17 cellular contexts compared by ENCODE assay signal in genomic region chr13:49625392-49626137, GRCh38. TPM values are rescaled to one million over a fixed set of nuclear protein-coding genes. Genes with fewer than 3 reads are reported as not detected.
A peak's percentile ranks its signal among the peaks of the same experiment; 100 is the strongest.
DNase-seq lines count a peak whose midpoint lies in the region; ATAC-seq, FAIRE-seq and TF ChIP-seq lines count a peak whose summit lies in the region.
"Had no signal": no experiment of that assay in that cellular context is flagged by ENCODE, and none has a peak within 500 bp of the region (broad histone marks: within the 10 kb centered on the region; RNA-seq: fewer than 3 reads in every experiment).

No MANE protein-coding gene starts in this region.

- H3K4me3 ChIP-seq in astrocyte (ENCODE audit: insufficient read depth, low read depth, low read length) (no peak overlapping the region), SJCRH30 (no peak overlapping the region)
- H3K4me3 ChIP-seq: GM23248, sigmoid colon, tibial nerve had no signal

- H3K36me3 Mint-ChIP-seq in astrocyte (ENCODE audit: low read depth, unreplicated experiment) (no peaks in the 10 kb centered on the region), endothelial cell (ENCODE audit: low read depth, unreplicated experiment) (no peaks in the 10 kb centered on the region)
- H3K36me3 Mint-ChIP-seq: mesothelial cell of epicardium had no signal

- peak overlapping the region; percentile 43 for H3K27ac Mint-ChIP-seq in astrocyte (ENCODE audit: unreplicated experiment)
- H3K27ac Mint-ChIP-seq in endothelial cell (ENCODE audit: unreplicated experiment), result no peak overlapping the region
- H3K27ac Mint-ChIP-seq: activated T-helper 2 cell treated with anti-CD3 and anti-CD28 coated beads, Interferon-gamma antibody, Interleukin-2, Interleukin-4, amounts not matched to agents 10 μg/mL and 5 μg/mL and 100 μg/mL, durations not matched to agents 14 hours and 24 hours and 36 hours; CD4-positive, alpha-beta T cell; mesothelial cell of epicardium had no signal

- H3K27me3 ChIP-seq in astrocyte (ENCODE audit: insufficient read depth, low read length) (no peaks in the 10 kb centered on the region), SJCRH30 (no peaks in the 10 kb centered on the region)
- H3K27me3 ChIP-seq: sigmoid colon, tibial nerve had no signal

- H2AFZ ChIP-seq in astrocyte (ENCODE audit: low read depth, low read length), result no peak overlapping the region
- H2AFZ ChIP-seq: GM23248 had no signal

- no peaks in the 10 kb centered on the region for H4K20me1 ChIP-seq in astrocyte (ENCODE audit: insufficient read depth, low read length)

- H3K9ac ChIP-seq in astrocyte (ENCODE audit: low read length), result no peak overlapping the region
- H3K9ac ChIP-seq: GM23248, KMS-11 had no signal

- H3K4me2 ChIP-seq in astrocyte (ENCODE audit: low read length), result no peak overlapping the region
- H3K4me2 ChIP-seq: KMS-11 had no signal

- H3K27me3 Mint-ChIP-seq in astrocyte (ENCODE audit: low read depth, unreplicated experiment), result peaks cover 3% of the 10 kb centered on the region
- H3K27me3 Mint-ChIP-seq in endothelial cell (ENCODE audit: unreplicated experiment), result no peaks in the 10 kb centered on the region
- H3K27me3 Mint-ChIP-seq: central memory CD8-positive, alpha-beta T cell had no signal

- no peak for FAIRE-seq in astrocyte (lab: Jason Lieb, UNC)

- H3K79me2 ChIP-seq in astrocyte (ENCODE audit: insufficient read depth, low read length), result no peaks in the 10 kb centered on the region

- intact Hi-C loops in sciatic nerve (cut with DNase I), result no loop called here

- no peak for TF ChIP-seq CTCF in astrocyte (IDR thresholded peaks at IDR 0.05; ENCODE audit: insufficient read depth, low read depth, low read length)
- TF ChIP-seq CTCF in endothelial cell (IDR thresholded peaks at IDR 0.05; ENCODE audit: unreplicated experiment), result no peak

- peak; percentile 66 for ATAC-seq in sciatic nerve
- ATAC-seq in GM21367 (IDR thresholded peaks at IDR 0.05; ENCODE audit: unreplicated experiment), result no peak

- H3K9me3 ChIP-seq in astrocyte (ENCODE audit: insufficient read depth, low read depth, low read length) (no peaks in the 10 kb centered on the region), SJCRH30 (replicated peaks) (no peaks in the 10 kb centered on the region)
- H3K9me3 ChIP-seq: sigmoid colon, tibial nerve had no signal

- H3K9me3 Mint-ChIP-seq in astrocyte (ENCODE audit: unreplicated experiment) (no peaks in the 10 kb centered on the region), endothelial cell (ENCODE audit: unreplicated experiment) (no peaks in the 10 kb centered on the region)
- H3K9me3 Mint-ChIP-seq: activated T-helper 2 cell treated with anti-CD3 and anti-CD28 coated beads, Interferon-gamma antibody, Interleukin-2, Interleukin-4, amounts not matched to agents 10 μg/mL and 5 μg/mL and 100 μg/mL, durations not matched to agents 14 hours and 24 hours and 36 hours; CD4-positive, alpha-beta T cell; central memory CD8-positive, alpha-beta T cell; mesothelial cell of epicardium had no signal

- no peak overlapping the region for H3K27ac ChIP-seq in astrocyte (ENCODE audit: low read depth, low read length)
- H3K27ac ChIP-seq in SJCRH30, result no peak overlapping the region
- H3K27ac ChIP-seq: GM23248, KMS-11, sigmoid colon had no signal

- DNase-seq in H4 (ENCODE audit: low spot score), result peak; percentile 8
- DNase-seq in astrocyte (ENCODE audit: low read depth), result no peak
- peak; percentile 37 for DNase-seq in kidney tubule cell (ENCODE audit: low spot score)
- peak; percentile 68 for DNase-seq in sciatic nerve (ENCODE audit: low spot score)
- no peak for DNase-seq in activated CD4-positive, CD25-positive, alpha-beta regulatory T cell (lab: John Stamatoyannopoulos, UW)
- no peak for DNase-seq in endothelial cell (ENCODE audit: low spot score)
- DNase-seq in SJCRH30, result no peak
- DNase-seq: activated CD4-positive, alpha-beta T cell treated with anti-CD3 and anti-CD28 coated beads for 1 hour; CD4-positive, alpha-beta T cell; sigmoid colon had no signal

- H3K4me1 ChIP-seq in astrocyte (ENCODE audit: insufficient read depth, low read length) (peaks cover 14% of the 10 kb centered on the region), SJCRH30 (no peaks in the 10 kb centered on the region)
- H3K4me1 ChIP-seq: sigmoid colon had no signal

- H3K4me1 Mint-ChIP-seq in astrocyte (ENCODE audit: low read depth, unreplicated experiment) (peaks cover 12% of the 10 kb centered on the region), endothelial cell (ENCODE audit: unreplicated experiment) (peaks cover 27% of the 10 kb centered on the region)

- no peak overlapping the region for H3K4me3 Mint-ChIP-seq in astrocyte (ENCODE audit: unreplicated experiment)
- no peak overlapping the region for H3K4me3 Mint-ChIP-seq in endothelial cell (ENCODE audit: unreplicated experiment)
- H3K4me3 Mint-ChIP-seq: CD4-positive, alpha-beta T cell; central memory CD8-positive, alpha-beta T cell; mesothelial cell of epicardium had no signal

- H3K36me3 ChIP-seq in astrocyte (ENCODE audit: insufficient read depth, low read length), result no peaks in the 10 kb centered on the region
- no peaks in the 10 kb centered on the region for H3K36me3 ChIP-seq in SJCRH30
- H3K36me3 ChIP-seq: sigmoid colon, tibial nerve had no signal

RNA-seq across cellular contexts. Expression of gene ARL11, which starts 2.7 kb away (rescaled TPM):
- not detected in 2 replicates for total RNA-seq in H4 (2014; rRNA removed; shearing (Covaris generic))
- not detected in 2 replicates for total RNA-seq in astrocyte
- 1.1 TPM for total RNA-seq in sciatic nerve
- total RNA-seq in endothelial cell (ENCODE audit: unreplicated experiment), result 1.4 TPM
- total RNA-seq in SJCRH30 (2014; rRNA removed; shearing (Covaris generic)), result 0.08 TPM in 1 of 2 replicates, not detected in the other
- total RNA-seq: GM23248 had no signal

RNA-seq across cellular contexts. Expression of gene RCBTB1, which starts 40.2 kb away (rescaled TPM):
- 8.4 and 10.8 TPM in 2 replicates for total RNA-seq in H4 (2014; rRNA removed; shearing (Covaris generic))
- total RNA-seq in astrocyte (16.1 and 16.3 TPM in 2 replicates), sciatic nerve (18.9 TPM), endothelial cell (ENCODE audit: unreplicated experiment) (41.2 TPM)
- 22.6 and 23.4 TPM in 2 replicates for total RNA-seq in SJCRH30 (2014; rRNA removed; shearing (Covaris generic))

Comparison
In these comparisons a context has a peak if more than half of its experiments do, and no peak if none do; other contexts are left out.
1. DNase-seq: peak in H4 (single experiment), kidney tubule cell (single experiment) and sciatic nerve (single experiment); none in astrocyte (single experiment), activated CD4-positive, CD25-positive, alpha-beta regulatory T cell (0 of 4), endothelial cell (single experiment) and SJCRH30 (0 of 2).